In genomic region chr3:43859766-43860165, GRCh38 we compare ENCODE assay signal across 30 cellular contexts.
"Had no signal": no experiment of that assay in that cellular context is flagged by ENCODE, and none has a peak within 500 bp of the region (broad histone marks: within the 10 kb centered on the region; RNA-seq: fewer than 3 reads in every experiment).

No MANE protein-coding gene starts in this region.

- H3K9me3 ChIP-seq: heart right ventricle, lower lobe of right lung, neutrophil, ovary, stomach, suprapubic skin, thoracic aorta, tibial artery, uterus had no signal

- H3K36me3 ChIP-seq: heart right ventricle, lower lobe of right lung, neutrophil, ovary, stomach, suprapubic skin, thoracic aorta, tibial artery, uterus had no signal

- H3K4me1 Mint-ChIP-seq: naive thymus-derived CD8-positive, alpha-beta T cell; nephron had no signal

- H3K4me3 Mint-ChIP-seq: naive thymus-derived CD8-positive, alpha-beta T cell; nephron; neural crest cell; stimulated activated naive B cell treated with anti-CD40 and anti-IgM and Interleukin-4, amounts not matched to agents 10 μg/mL and 1 μg/mL and 100 μg/mL, for 72 hours; type B pancreatic cell had no signal

- DNase-seq: heart right ventricle; kidney glomerular epithelial cell; left cardiac atrium; lower lobe of right lung; mammary epithelial cell; mesenchymal stem cell; occipital lobe; ovary; right cardiac atrium; stimulated activated CD4-positive, alpha-beta T cell treated with anti-CD3 and anti-CD28 coated beads, Interleukin-12 subunit alpha, Interleukin-12 subunit beta, amount 100 ng/mL, for 4 hours; stimulated activated CD4-positive, alpha-beta T cell treated with anti-CD3 and anti-CD28 coated beads, Interleukin-15, amount 100 ng/mL, for 24 hours; stimulated activated CD4-positive, alpha-beta T cell treated with anti-CD3 and anti-CD28 coated beads, Interleukin-2, amount 100 ng/mL, for 24 hours; stimulated activated CD4-positive, alpha-beta T cell treated with anti-CD3 and anti-CD28 coated beads, Interleukin-4, amount 100 ng/mL, for 1 hour; stimulated activated naive B cell treated with anti-CD40 and anti-IgM and Interleukin-4, amounts not matched to agents 10 μg/mL and 1 μg/mL and 100 μg/mL, for 72 hours; stimulated activated naive CD8-positive, alpha-beta T cell treated with anti-CD3 and anti-CD28 coated beads, Interleukin-15, Interleukin-2, amounts not matched to agents 100 U/mL and 50 U/mL, for 24 hours; stomach; uterus had no signal

- H3K27ac ChIP-seq: heart right ventricle, hepatocyte, lower lobe of right lung, neutrophil, ovary, skin epidermis, stomach, suprapubic skin, thoracic aorta, tibial artery, uterus had no signal

- H3K36me3 Mint-ChIP-seq: naive thymus-derived CD8-positive, alpha-beta T cell; stimulated activated naive B cell treated with anti-CD40 and anti-IgM and Interleukin-4, amounts not matched to agents 10 μg/mL and 1 μg/mL and 100 μg/mL, for 72 hours; type B pancreatic cell had no signal

- H3K9me3 Mint-ChIP-seq: naive thymus-derived CD8-positive, alpha-beta T cell; nephron; neural crest cell; stimulated activated naive B cell treated with anti-CD40 and anti-IgM and Interleukin-4, amounts not matched to agents 10 μg/mL and 1 μg/mL and 100 μg/mL, for 72 hours; type B pancreatic cell had no signal

- H3K27me3 ChIP-seq: ovary had no signal

- H3K4me1 ChIP-seq: heart right ventricle, lower lobe of right lung, suprapubic skin, uterus had no signal

- H3K27ac Mint-ChIP-seq: naive thymus-derived CD8-positive, alpha-beta T cell; nephron; progenitor cell of endocrine pancreas; stimulated activated naive B cell treated with anti-CD40 and anti-IgM and Interleukin-4, amounts not matched to agents 10 μg/mL and 1 μg/mL and 100 μg/mL, for 72 hours; type B pancreatic cell had no signal

- ATAC-seq: heart right ventricle; left cardiac atrium; left lobe of liver; lower lobe of right lung; naive thymus-derived CD8-positive, alpha-beta T cell; right cardiac atrium; sciatic nerve; stimulated activated naive B cell treated with anti-CD40 and anti-IgM and Interleukin-4, amounts not matched to agents 10 μg/mL and 1 μg/mL and 100 μg/mL, for 72 hours; stimulated activated naive CD8-positive, alpha-beta T cell treated with anti-CD3 and anti-CD28 coated beads, Interleukin-15, Interleukin-2, amounts not matched to agents 100 U/mL and 50 U/mL, for 24 hours had no signal

- H3K4me3 ChIP-seq: heart right ventricle, hepatocyte, lower lobe of right lung, ovary, skin epidermis, stomach, suprapubic skin, thoracic aorta, tibial artery, uterus had no signal
